ENCODE assay signal across 1 cellular context in genomic region chr19:6056801-6057650, GRCh38.
TF ChIP-seq lines count a peak whose summit lies in the region.

No MANE protein-coding gene starts in this region.

TF ChIP-seq in HepG2, 621 proteins besides CTCF, POLR2A, EP300 and RAD21 (continued from another document and continues in another):
- TF ChIP-seq PREB (CRISPR knock-in tag; IDR thresholded peaks at IDR 0.05) (no peak), ZNF850 (CRISPR knock-in tag; conservative IDR thresholded peaks at IDR 0.05) (no peak), SP1 (IDR thresholded peaks at IDR 0.05) (no peak), SP1 (CRISPR knock-in tag; IDR thresholded peaks at IDR 0.05) (no peak), THRA (CRISPR knock-in tag; IDR thresholded peaks at IDR 0.05; ENCODE audit: borderline replicate concordance) (no peak), TRIM22 (IDR thresholded peaks at IDR 0.05) (no peak), SPEN (CRISPR knock-in tag; IDR thresholded peaks at IDR 0.05; ENCODE audit: low read depth) (0 out of 2 replicates have a peak, but pooled peaks have one; percentile 17), ZBTB8A (CRISPR knock-in tag; IDR thresholded peaks at IDR 0.05; ENCODE audit: borderline replicate concordance, low read depth) (no peak), GMEB1 (CRISPR knock-in tag; IDR thresholded peaks at IDR 0.05; ENCODE audit: borderline replicate concordance) (no peak), CAMTA2 (CRISPR knock-in tag; IDR thresholded peaks at IDR 0.05; ENCODE audit: borderline replicate concordance) (no peak), ZFP36 (IDR thresholded peaks at IDR 0.05; ENCODE audit: borderline replicate concordance, low read depth, low read length, partially characterized antibody) (no peak), ZHX1 (CRISPR knock-in tag; IDR thresholded peaks at IDR 0.05; ENCODE audit: low read depth) (no peak), TEAD3 (CRISPR knock-in tag; optimal IDR thresholded peaks at IDR 0.05; ENCODE audit: borderline replicate concordance) (no peak), KLF13 (CRISPR knock-in tag; IDR thresholded peaks at IDR 0.05) (no peak), PLRG1 (conservative IDR thresholded peaks at IDR 0.05) (no peak), HNRNPUL1 (IDR thresholded peaks at IDR 0.05; ENCODE audit: low read depth, low read length) (no peak), ATF1 (CRISPR knock-in tag; IDR thresholded peaks at IDR 0.05) (no peak), ZNF639 (CRISPR knock-in tag; conservative IDR thresholded peaks at IDR 0.05) (no peak), HNF1B (CRISPR knock-in tag; IDR thresholded peaks at IDR 0.05) (no peak), FLYWCH1 (CRISPR knock-in tag; IDR thresholded peaks at IDR 0.05) (no peak), SMARCC2 (IDR thresholded peaks at IDR 0.05) (no peak), TIGD3 (CRISPR knock-in tag; IDR thresholded peaks at IDR 0.05; ENCODE audit: borderline replicate concordance) (no peak), NFYC (CRISPR knock-in tag; IDR thresholded peaks at IDR 0.05) (peak; percentile 66; the same call in 1 of the 2 replicates), PHF5A (CRISPR knock-in tag; IDR thresholded peaks at IDR 0.05; ENCODE audit: low read depth, unreplicated experiment) (no peak), KDM6A (CRISPR knock-in tag; IDR thresholded peaks at IDR 0.05; ENCODE audit: low read depth) (no peak), KLF15 (CRISPR knock-in tag; IDR thresholded peaks at IDR 0.05; ENCODE audit: borderline replicate concordance) (no peak), NFKBIZ (CRISPR knock-in tag; IDR thresholded peaks at IDR 0.05) (no peak), ZBTB14 (CRISPR knock-in tag; IDR thresholded peaks at IDR 0.05) (no peak), ZBTB1 (CRISPR knock-in tag; IDR thresholded peaks at IDR 0.05; ENCODE audit: borderline replicate concordance) (no peak), ZBTB10 (CRISPR knock-in tag; IDR thresholded peaks at IDR 0.05; ENCODE audit: borderline replicate concordance) (no peak), DMTF1 (CRISPR knock-in tag; IDR thresholded peaks at IDR 0.05) (no peak), ZNF10 (CRISPR knock-in tag; IDR thresholded peaks at IDR 0.05; ENCODE audit: borderline replicate concordance, low read depth) (no peak), ZSCAN20 (CRISPR knock-in tag; IDR thresholded peaks at IDR 0.05; ENCODE audit: borderline replicate concordance) (no peak), RNF2 (conservative IDR thresholded peaks at IDR 0.05; ENCODE audit: low read depth) (peak; percentile 39; the same call in 1 of the 2 replicates), ZNF510 (CRISPR knock-in tag; IDR thresholded peaks at IDR 0.05; ENCODE audit: low read depth) (no peak), ELF1 (CRISPR knock-in tag; IDR thresholded peaks at IDR 0.05) (no peak), PLSCR1 (CRISPR knock-in tag; IDR thresholded peaks at IDR 0.05; ENCODE audit: borderline replicate concordance) (no peak), MIER2 (CRISPR knock-in tag; IDR thresholded peaks at IDR 0.05) (no peak), ZNF143 (CRISPR knock-in tag; IDR thresholded peaks at IDR 0.05) (no peak), JARID2 (CRISPR knock-in tag; IDR thresholded peaks at IDR 0.05; ENCODE audit: insufficient replicate concordance) (no peak), ZNF607 (CRISPR knock-in tag; IDR thresholded peaks at IDR 0.05; ENCODE audit: borderline replicate concordance) (no peak), ZNF292 (CRISPR knock-in tag; IDR thresholded peaks at IDR 0.05; ENCODE audit: borderline replicate concordance, low read depth) (no peak)
